ENCODE assay signal across 1 cellular context in genomic region chr3:160565442-160566403, GRCh38.
TF ChIP-seq lines count a peak whose summit lies in the region.

A gene with protein sequence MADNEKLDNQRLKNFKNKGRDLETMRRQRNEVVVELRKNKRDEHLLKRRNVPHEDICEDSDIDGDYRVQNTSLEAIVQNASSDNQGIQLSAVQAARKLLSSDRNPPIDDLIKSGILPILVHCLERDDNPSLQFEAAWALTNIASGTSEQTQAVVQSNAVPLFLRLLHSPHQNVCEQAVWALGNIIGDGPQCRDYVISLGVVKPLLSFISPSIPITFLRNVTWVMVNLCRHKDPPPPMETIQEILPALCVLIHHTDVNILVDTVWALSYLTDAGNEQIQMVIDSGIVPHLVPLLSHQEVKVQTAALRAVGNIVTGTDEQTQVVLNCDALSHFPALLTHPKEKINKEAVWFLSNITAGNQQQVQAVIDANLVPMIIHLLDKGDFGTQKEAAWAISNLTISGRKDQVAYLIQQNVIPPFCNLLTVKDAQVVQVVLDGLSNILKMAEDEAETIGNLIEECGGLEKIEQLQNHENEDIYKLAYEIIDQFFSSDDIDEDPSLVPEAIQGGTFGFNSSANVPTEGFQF (minus strand): TSS chr3:160565571. CDS start chr3:160565282, 289 bp downstream.

TF ChIP-seq in K562, 482 proteins besides CTCF, POLR2A, EP300 and RAD21 (continued from another document):
- TF ChIP-seq, protein P1, sequence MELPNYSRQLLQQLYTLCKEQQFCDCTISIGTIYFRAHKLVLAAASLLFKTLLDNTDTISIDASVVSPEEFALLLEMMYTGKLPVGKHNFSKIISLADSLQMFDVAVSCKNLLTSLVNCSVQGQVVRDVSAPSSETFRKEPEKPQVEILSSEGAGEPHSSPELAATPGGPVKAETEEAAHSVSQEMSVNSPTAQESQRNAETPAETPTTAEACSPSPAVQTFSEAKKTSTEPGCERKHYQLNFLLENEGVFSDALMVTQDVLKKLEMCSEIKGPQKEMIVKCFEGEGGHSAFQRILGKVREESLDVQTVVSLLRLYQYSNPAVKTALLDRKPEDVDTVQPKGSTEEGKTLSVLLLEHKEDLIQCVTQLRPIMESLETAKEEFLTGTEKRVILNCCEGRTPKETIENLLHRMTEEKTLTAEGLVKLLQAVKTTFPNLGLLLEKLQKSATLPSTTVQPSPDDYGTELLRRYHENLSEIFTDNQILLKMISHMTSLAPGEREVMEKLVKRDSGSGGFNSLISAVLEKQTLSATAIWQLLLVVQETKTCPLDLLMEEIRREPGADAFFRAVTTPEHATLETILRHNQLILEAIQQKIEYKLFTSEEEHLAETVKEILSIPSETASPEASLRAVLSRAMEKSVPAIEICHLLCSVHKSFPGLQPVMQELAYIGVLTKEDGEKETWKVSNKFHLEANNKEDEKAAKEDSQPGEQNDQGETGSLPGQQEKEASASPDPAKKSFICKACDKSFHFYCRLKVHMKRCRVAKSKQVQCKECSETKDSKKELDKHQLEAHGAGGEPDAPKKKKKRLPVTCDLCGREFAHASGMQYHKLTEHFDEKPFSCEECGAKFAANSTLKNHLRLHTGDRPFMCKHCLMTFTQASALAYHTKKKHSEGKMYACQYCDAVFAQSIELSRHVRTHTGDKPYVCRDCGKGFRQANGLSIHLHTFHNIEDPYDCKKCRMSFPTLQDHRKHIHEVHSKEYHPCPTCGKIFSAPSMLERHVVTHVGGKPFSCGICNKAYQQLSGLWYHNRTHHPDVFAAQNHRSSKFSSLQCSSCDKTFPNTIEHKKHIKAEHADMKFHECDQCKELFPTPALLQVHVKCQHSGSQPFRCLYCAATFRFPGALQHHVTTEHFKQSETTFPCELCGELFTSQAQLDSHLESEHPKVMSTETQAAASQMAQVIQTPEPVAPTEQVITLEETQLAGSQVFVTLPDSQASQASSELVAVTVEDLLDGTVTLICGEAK (IDR thresholded peaks at IDR 0.05): peak; percentile 67
- TF ChIP-seq, protein P1 (CRISPR knock-in tag; IDR thresholded peaks at IDR 0.05): no peak
- TF ChIP-seq ZBTB17 (CRISPR knock-in tag; IDR thresholded peaks at IDR 0.05) (0 out of 2 replicates have a peak, but pooled peaks have one; percentile 37), SMARCA4 (IDR thresholded peaks at IDR 0.05) (peak; percentile 48; the same call in 1 of the 2 replicates), MGA (IDR thresholded peaks at IDR 0.05) (peak; percentile 99), GTF2E2 (tag; IDR thresholded peaks at IDR 0.05) (0 out of 2 replicates have a peak, but pooled peaks have one; percentile 83), MTA3 (IDR thresholded peaks at IDR 0.05; ENCODE audit: borderline replicate concordance) (0 out of 2 replicates have a peak, but pooled peaks have one; percentile 44), BRD4 (IDR thresholded peaks at IDR 0.05) (0 out of 2 replicates have a peak, but pooled peaks have one; percentile 19), KLF10 (CRISPR knock-in tag; IDR thresholded peaks at IDR 0.05) (no peak), ARID1B (IDR thresholded peaks at IDR 0.05) (peak; percentile 58; the same call in 1 of the 2 replicates), VEZF1 (CRISPR knock-in tag; IDR thresholded peaks at IDR 0.05) (peak; percentile 94), ESRRB (CRISPR knock-in tag; IDR thresholded peaks at IDR 0.05; ENCODE audit: borderline replicate concordance) (no peak), CREB1 (IDR thresholded peaks at IDR 0.05) (peak; percentile 30; the same call in 1 of the 2 replicates), CREB1 (CRISPR knock-in tag; IDR thresholded peaks at IDR 0.05) (peak; percentile 44; the same call in 1 of the 2 replicates), RCOR1 (IDR thresholded peaks at IDR 0.05; ENCODE audit: borderline replicate concordance in 1 of 2, low read depth in 2 of 2, low read length in 2 of 2) (no peak; a peak in 1 of 4 replicates), SUPT5H (IDR thresholded peaks at IDR 0.05) (peak; percentile 84), RAD51 (IDR thresholded peaks at IDR 0.05; ENCODE audit: borderline replicate concordance, low read depth) (peak; percentile 81), SMAD1 (IDR thresholded peaks at IDR 0.05; ENCODE audit: low read depth, low read length, partially characterized antibody) (peak; percentile 7)
- TF ChIP-seq, protein P2, sequence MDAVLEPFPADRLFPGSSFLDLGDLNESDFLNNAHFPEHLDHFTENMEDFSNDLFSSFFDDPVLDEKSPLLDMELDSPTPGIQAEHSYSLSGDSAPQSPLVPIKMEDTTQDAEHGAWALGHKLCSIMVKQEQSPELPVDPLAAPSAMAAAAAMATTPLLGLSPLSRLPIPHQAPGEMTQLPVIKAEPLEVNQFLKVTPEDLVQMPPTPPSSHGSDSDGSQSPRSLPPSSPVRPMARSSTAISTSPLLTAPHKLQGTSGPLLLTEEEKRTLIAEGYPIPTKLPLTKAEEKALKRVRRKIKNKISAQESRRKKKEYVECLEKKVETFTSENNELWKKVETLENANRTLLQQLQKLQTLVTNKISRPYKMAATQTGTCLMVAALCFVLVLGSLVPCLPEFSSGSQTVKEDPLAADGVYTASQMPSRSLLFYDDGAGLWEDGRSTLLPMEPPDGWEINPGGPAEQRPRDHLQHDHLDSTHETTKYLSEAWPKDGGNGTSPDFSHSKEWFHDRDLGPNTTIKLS (IDR thresholded peaks at IDR 0.05; ENCODE audit: borderline replicate concordance, low read depth): 0 out of 2 replicates have a peak, but pooled peaks have one; percentile 66
- TF ChIP-seq, protein P3, sequence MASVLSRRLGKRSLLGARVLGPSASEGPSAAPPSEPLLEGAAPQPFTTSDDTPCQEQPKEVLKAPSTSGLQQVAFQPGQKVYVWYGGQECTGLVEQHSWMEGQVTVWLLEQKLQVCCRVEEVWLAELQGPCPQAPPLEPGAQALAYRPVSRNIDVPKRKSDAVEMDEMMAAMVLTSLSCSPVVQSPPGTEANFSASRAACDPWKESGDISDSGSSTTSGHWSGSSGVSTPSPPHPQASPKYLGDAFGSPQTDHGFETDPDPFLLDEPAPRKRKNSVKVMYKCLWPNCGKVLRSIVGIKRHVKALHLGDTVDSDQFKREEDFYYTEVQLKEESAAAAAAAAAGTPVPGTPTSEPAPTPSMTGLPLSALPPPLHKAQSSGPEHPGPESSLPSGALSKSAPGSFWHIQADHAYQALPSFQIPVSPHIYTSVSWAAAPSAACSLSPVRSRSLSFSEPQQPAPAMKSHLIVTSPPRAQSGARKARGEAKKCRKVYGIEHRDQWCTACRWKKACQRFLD (CRISPR knock-in tag; IDR thresholded peaks at IDR 0.05): 0 out of 2 replicates have a peak, but pooled peaks have one; percentile 67
